1 cellular context compared by ENCODE assay signal in genomic region chr16:57802635-57803412, GRCh38.
TF ChIP-seq lines count a peak whose summit lies in the region.

No MANE protein-coding gene starts in this region.

TF ChIP-seq in HepG2, 621 proteins besides CTCF, POLR2A, EP300 and RAD21 (continued from another document and continues in another):
- TF ChIP-seq KIAA2018 (CRISPR knock-in tag; IDR thresholded peaks at IDR 0.05; ENCODE audit: borderline replicate concordance), result no peak
- TF ChIP-seq REST (IDR thresholded peaks at IDR 0.05; ENCODE audit: borderline replicate concordance in 1 of 2, low read depth in 1 of 2, low read length in 2 of 2), result no peak
- no peak for TF ChIP-seq CHD2 (IDR thresholded peaks at IDR 0.05; ENCODE audit: low read depth, low read length)
- no peak; the same call in 1 of the 2 replicates for TF ChIP-seq SMAD9 (CRISPR knock-in tag; IDR thresholded peaks at IDR 0.05)
- TF ChIP-seq ZNF496 (CRISPR knock-in tag; IDR thresholded peaks at IDR 0.05; ENCODE audit: insufficient replicate concordance), result no peak
- peak; percentile 64; the same call in 1 of the 2 replicates for TF ChIP-seq DPF2 (CRISPR knock-in tag; IDR thresholded peaks at IDR 0.05; ENCODE audit: borderline replicate concordance, low read depth)
- no peak for TF ChIP-seq ATAD3A (CRISPR knock-in tag; IDR thresholded peaks at IDR 0.05)
- 0 out of 2 replicates have a peak, but pooled peaks have one; percentile 31 for TF ChIP-seq PRDM10 (CRISPR knock-in tag; IDR thresholded peaks at IDR 0.05; ENCODE audit: low read depth)
- no peak for TF ChIP-seq FOXA1 (IDR thresholded peaks at IDR 0.05)
- peak; percentile 72 for TF ChIP-seq FOXA1 (CRISPR knock-in tag; IDR thresholded peaks at IDR 0.05)
- TF ChIP-seq FOXJ3 (CRISPR knock-in tag; IDR thresholded peaks at IDR 0.05; ENCODE audit: borderline replicate concordance), result peak; percentile 53; the same call in 1 of the 2 replicates
- TF ChIP-seq RBM39 (IDR thresholded peaks at IDR 0.05; ENCODE audit: low read depth, low read length, poor library complexity, severe bottlenecking), result peak; percentile 27
- TF ChIP-seq RCOR2 (CRISPR knock-in tag; IDR thresholded peaks at IDR 0.05), result peak; percentile 20; the same call in 1 of the 2 replicates
- peak; percentile 52; the same call in 1 of the 2 replicates for TF ChIP-seq ZNF142 (CRISPR knock-in tag; IDR thresholded peaks at IDR 0.05)
- TF ChIP-seq PAXIP1 (CRISPR knock-in tag; conservative IDR thresholded peaks at IDR 0.05), result peak; percentile 27
- TF ChIP-seq NBN (conservative IDR thresholded peaks at IDR 0.05), result no peak
- no peak for TF ChIP-seq KDM1A (CRISPR knock-in tag; IDR thresholded peaks at IDR 0.05)
- no peak for TF ChIP-seq SNAI1 (CRISPR knock-in tag; IDR thresholded peaks at IDR 0.05; ENCODE audit: borderline replicate concordance)
- TF ChIP-seq ZBTB4 (CRISPR knock-in tag; IDR thresholded peaks at IDR 0.05; ENCODE audit: borderline replicate concordance), result peak; percentile 76; the same call in 1 of the 2 replicates
